Comparison of ENCODE assay signal across 9 cellular contexts in genomic region chr5:7897014-7897600, GRCh38. TPM values are rescaled to one million over a fixed set of nuclear protein-coding genes. Genes with fewer than 3 reads are reported as not detected.
DNase-seq lines count a peak whose midpoint lies in the region; ATAC-seq, FAIRE-seq and TF ChIP-seq lines count a peak whose summit lies in the region.
"Had no signal": no experiment of that assay in that cellular context is flagged by ENCODE, and none has a peak within 500 bp of the region (broad histone marks: within the 10 kb centered on the region; RNA-seq: fewer than 3 reads in every experiment).

No MANE protein-coding gene starts in this region.

- H3K9me3 Mint-ChIP-seq in endothelial cell (ENCODE audit: unreplicated experiment), result no peaks in the 10 kb centered on the region

- H3K4me1 ChIP-seq in SJSA1 (replicated peaks), result peaks cover 6% of the 10 kb centered on the region
- H3K4me1 ChIP-seq: BLaER1 had no signal

- H3K27ac Mint-ChIP-seq in endothelial cell (ENCODE audit: unreplicated experiment), result no peak overlapping the region

- peaks cover 97% of the 10 kb centered on the region for H3K36me3 ChIP-seq in SJSA1

- H3K4me1 Mint-ChIP-seq in endothelial cell (ENCODE audit: unreplicated experiment), result no peaks in the 10 kb centered on the region

- DNase-seq in NCI-H1105 treated with DMSO at 0.1 percent for 48 hours (lab: John Stamatoyannopoulos, UW) (peak; percentile 10), NCI-H1105 (lab: John Stamatoyannopoulos, UW) (no peak), SJSA1 (ENCODE audit: low read depth in 1 of 2, low spot score in 2 of 2) (peak; percentile 41 to 75), endothelial cell (ENCODE audit: low spot score) (peak; percentile 18), urothelium cell line (ENCODE audit: low spot score) (peak; percentile 65)

- no peak overlapping the region for H3K4me3 ChIP-seq in SJSA1
- H3K4me3 ChIP-seq: BLaER1 had no signal

- no peak for FAIRE-seq in urothelium cell line (lab: Jason Lieb, UNC)

- no peaks in the 10 kb centered on the region for H3K27me3 ChIP-seq in SJSA1 (replicated peaks)
- H3K27me3 ChIP-seq: BLaER1 had no signal

- peak; percentile 24 for TF ChIP-seq CTCF in endothelial cell (IDR thresholded peaks at IDR 0.05; ENCODE audit: unreplicated experiment)

- ATAC-seq in HG02885 (IDR thresholded peaks at IDR 0.05; ENCODE audit: poor library complexity, unreplicated experiment), result peak; percentile 68
- no peak for ATAC-seq in HG03565 (IDR thresholded peaks at IDR 0.05; ENCODE audit: unreplicated experiment)
- ATAC-seq in GM21528 (IDR thresholded peaks at IDR 0.05; ENCODE audit: low FRiP score, unreplicated experiment), result no peak

- H3K36me3 Mint-ChIP-seq in endothelial cell (ENCODE audit: low read depth, unreplicated experiment), result peaks cover 12% of the 10 kb centered on the region

- no peak overlapping the region for H3K4me3 Mint-ChIP-seq in endothelial cell (ENCODE audit: unreplicated experiment)

- H3K27me3 Mint-ChIP-seq in endothelial cell (ENCODE audit: unreplicated experiment), result peaks cover 1% of the 10 kb centered on the region

- H3K9me3 ChIP-seq in SJSA1 (replicated peaks), result no peaks in the 10 kb centered on the region
- H3K9me3 ChIP-seq: BLaER1 had no signal

- no peak overlapping the region for H3K27ac ChIP-seq in SJSA1
- H3K27ac ChIP-seq: BLaER1 had no signal

RNA-seq across cellular contexts. Expression of gene MTRR, which starts 28.2 kb away (rescaled TPM):
- total RNA-seq in SJSA1 (2014; rRNA removed; shearing (Covaris generic)), result 37.5 and 52.1 TPM in 2 replicates
- total RNA-seq in endothelial cell (ENCODE audit: unreplicated experiment), result 28.4 TPM

RNA-seq across cellular contexts. Expression of gene FASTKD3, which starts 28.3 kb away (rescaled TPM):
- total RNA-seq in SJSA1 (2014; rRNA removed; shearing (Covaris generic)), result 7.3 and 23.6 TPM in 2 replicates
- total RNA-seq in endothelial cell (ENCODE audit: unreplicated experiment), result 9.1 TPM

RNA-seq across cellular contexts. Expression of gene CFAP90, which starts 46.2 kb away (rescaled TPM):
- total RNA-seq in SJSA1 (2014; rRNA removed; shearing (Covaris generic)), result not detected in 2 replicates
- total RNA-seq in endothelial cell (ENCODE audit: unreplicated experiment), result not detected
